Comparison of ENCODE assay signal across 10 cellular contexts in the genomic region with DNA sequence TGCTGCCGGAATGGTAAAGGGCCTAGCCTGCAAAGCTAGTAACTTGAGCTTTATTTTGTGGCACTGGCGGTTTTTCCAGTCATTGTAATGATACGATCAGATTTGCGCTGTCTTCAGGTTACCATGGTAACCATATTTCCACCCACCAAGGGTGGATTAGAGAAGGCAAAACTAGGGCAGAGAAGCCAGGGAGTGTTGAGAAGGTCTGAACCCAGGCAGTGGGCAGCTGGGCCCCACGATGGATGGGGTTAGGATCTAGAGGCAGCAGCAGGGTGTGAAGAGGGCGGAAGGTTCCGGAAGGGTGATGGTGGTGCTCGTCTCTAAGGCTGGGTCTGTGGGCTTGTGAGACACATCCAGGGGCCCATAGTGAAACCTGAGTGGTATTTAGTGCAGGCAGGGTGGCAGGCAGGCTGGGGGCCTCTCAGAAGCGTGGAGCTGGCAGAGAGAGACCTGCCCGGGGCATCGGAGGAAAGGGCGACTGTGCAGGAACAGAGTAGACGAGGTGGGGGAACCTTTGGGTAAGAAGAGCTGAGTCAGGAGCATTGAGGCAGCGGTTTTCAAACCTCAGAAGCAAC.
A peak's percentile ranks its signal among the peaks of the same experiment; 100 is the strongest.
DNase-seq lines count a peak whose midpoint lies in the region; ATAC-seq, FAIRE-seq and TF ChIP-seq lines count a peak whose summit lies in the region.
"Had no signal": no experiment of that assay in that cellular context is flagged by ENCODE, and none has a peak within 500 bp of the region (broad histone marks: within the 10 kb centered on the region; RNA-seq: fewer than 3 reads in every experiment).

No MANE protein-coding gene starts in this region.

- peak; percentile 26 for FAIRE-seq in K562 (lab: Jason Lieb, UNC)

- H3K4me1 ChIP-seq in HAP-1: no peaks in the 10 kb centered on the region
- H3K4me1 ChIP-seq in K562 (replicated peaks in 1 of 2; ENCODE audit: control insufficient read depth in 2 of 2, insufficient read depth in 2 of 2, low read length in 2 of 2): peaks cover 9 to 19% of the 10 kb centered on the region in 2 experiments; a peak in 4 of 5 replicates
- peaks cover 3% of the 10 kb centered on the region for H3K4me1 ChIP-seq in mesenchymal stem cell (ENCODE audit: control insufficient read depth, insufficient read depth, low read depth, low read length)

- H3K27ac ChIP-seq in K562 (ENCODE audit: extremely low read depth, low read depth, low read length): no peak overlapping the region
- H3K27ac ChIP-seq in mesenchymal stem cell (ENCODE audit: low read length, poor library complexity, severe bottlenecking): no peak overlapping the region

- H3K79me1 ChIP-seq in mesenchymal stem cell (replicated peaks; ENCODE audit: low read length, poor library complexity, severe bottlenecking): no peaks in the 10 kb centered on the region

- H2AFZ ChIP-seq in K562 (ENCODE audit: low read depth, low read length): no peak overlapping the region
- no peak overlapping the region for H2AFZ ChIP-seq in mesenchymal stem cell (ENCODE audit: low read depth, low read length)

- H3K27me3 ChIP-seq in HAP-1 (ENCODE audit: low read depth) (no peaks in the 10 kb centered on the region), K562 (ENCODE audit: control insufficient read depth in 2 of 2, insufficient read depth in 2 of 2, low read length in 2 of 2) (no peaks in the 10 kb centered on the region), mesenchymal stem cell (ENCODE audit: control insufficient read depth in 1 of 2, insufficient read depth in 1 of 2, low read length in 2 of 2) (no peaks in the 10 kb centered on the region)

- ATAC-seq in K562 (no peak), HG03571 (IDR thresholded peaks at IDR 0.05; ENCODE audit: unreplicated experiment) (no peak)
- ATAC-seq: mucosa of descending colon had no signal

- no peak overlapping the region for H3K4me3 ChIP-seq in HAP-1
- H3K4me3 ChIP-seq in K562: no peak overlapping the region
- H3K4me3 ChIP-seq in retinal pigment epithelial cell (ENCODE audit: low read length): no peak overlapping the region
- H3K4me3 ChIP-seq in mesenchymal stem cell (ENCODE audit: insufficient read depth in 1 of 2, low read depth in 1 of 2, low read length in 2 of 2): no peak overlapping the region
- H3K4me3 ChIP-seq: mucosa of descending colon had no signal

- no peak for TF ChIP-seq EP300 in K562 (IDR thresholded peaks at IDR 0.05; ENCODE audit: low read length)

- no peak overlapping the region for H3K23ac ChIP-seq in mesenchymal stem cell (ENCODE audit: low read length in 2 of 2)

- H3K9ac ChIP-seq in K562 (ENCODE audit: insufficient read depth in 1 of 2, low read depth in 2 of 2, low read length in 2 of 2) (peak overlapping the region in 1 of 2 experiments; percentile 87; a peak in 2 of 4 replicates), mesenchymal stem cell (ENCODE audit: low read length) (no peak overlapping the region)

- TF ChIP-seq CTCF in K562 (IDR thresholded peaks at IDR 0.05 in 2 of 3, conservative IDR thresholded peaks at IDR 0.05 in 1 of 3; ENCODE audit: insufficient read depth in 2 of 3, low read depth in 1 of 3, low read length in 3 of 3): no peak
- no peak for TF ChIP-seq CTCF in retinal pigment epithelial cell (conservative IDR thresholded peaks at IDR 0.05; ENCODE audit: low read depth, low read length)

- 0 out of 2 replicates have a peak, but pooled peaks cover 3% of the 10 kb centered on the region for H4K20me1 ChIP-seq in K562 (replicated peaks; ENCODE audit: control insufficient read depth, insufficient read depth, low read length)

- H4K8ac ChIP-seq in mesenchymal stem cell (ENCODE audit: low read length): no peak overlapping the region

- in situ Hi-C loops in HAP-1 (cut with MboI; ENCODE audit: low sequenced_read_pairs) (no loop called here), K562 (cut with MboI) (no loop called here)

- no TSS peak for BruUV-seq in K562 (replicated peaks; lab: Mats Ljungman, UMichigan)

- intact Hi-C loops in K562 (cut with micrococcal nuclease): loop anchor here (10.0 kb wide), 1 partner anchor 115 kb away; the partner anchor contains the start of gene GTF2IRD1

- H3K36me3 ChIP-seq in HAP-1 (replicated peaks) (peaks cover 3% of the 10 kb centered on the region; the same call in 1 of the 2 replicates), K562 (ENCODE audit: control insufficient read depth, insufficient read depth, low read length) (peaks cover under 1% of the 10 kb centered on the region; the same call in 1 of the 3 replicates), mesenchymal stem cell (ENCODE audit: control insufficient read depth in 1 of 2, insufficient read depth in 2 of 2, low read depth in 1 of 2, low read length in 2 of 2) (peaks cover 9 to 31% of the 10 kb centered on the region in 2 experiments)

- DNase-seq in HAP-1 (ENCODE audit: low spot score in 2 of 2): peak; percentile 15 to 31
- peak; percentile 5 for DNase-seq in T-helper 9 cell
- peak in 1 of 4 experiments; percentile 24 for DNase-seq in K562 (ENCODE audit: extremely low read depth in 1 of 4, low spot score in 3 of 4)
- peak; percentile 52 for DNase-seq in retinal pigment epithelial cell (ENCODE audit: low read depth)
- DNase-seq in mesenchymal stem cell: no peak
- no peak for DNase-seq in stimulated activated CD8-positive, alpha-beta memory T cell treated with anti-CD3 and anti-CD28 coated beads, Interleukin-4, amount 100 ng/mL, for 48 hours
- no peak for DNase-seq in NCI-H1092 treated with DMSO at 0.1 percent for 48 hours (lab: John Stamatoyannopoulos, UW)
- DNase-seq: HFFc6, mucosa of descending colon had no signal

- H2BK120ac ChIP-seq in mesenchymal stem cell (ENCODE audit: low read depth, low read length): no peak overlapping the region

- CTCF ChIA-PET in K562 (lab: Yijun Ruan, JAX; ENCODE audit: low intra/inter-chr PET ratio): no interaction called here

- H3K9me3 ChIP-seq in HAP-1 (no peaks in the 10 kb centered on the region), K562 (replicated peaks; ENCODE audit: control insufficient read depth, insufficient read depth, low read depth, low read length) (no peaks in the 10 kb centered on the region), mesenchymal stem cell (ENCODE audit: control insufficient read depth, low read length) (no peaks in the 10 kb centered on the region)
- H3K9me3 ChIP-seq: mucosa of descending colon had no signal

- POLR2A ChIA-PET in K562 (lab: Yijun Ruan, JAX): no interaction called here

- 0 out of 2 replicates have a peak overlapping the region, but pooled peaks have one; percentile 1 for H3K4me2 ChIP-seq in K562 (ENCODE audit: insufficient read depth, low read length)
- no peak overlapping the region for H3K4me2 ChIP-seq in mesenchymal stem cell (ENCODE audit: low read length, poor library complexity, severe bottlenecking)

- no peak overlapping the region for H3K18ac ChIP-seq in mesenchymal stem cell (ENCODE audit: low read depth in 1 of 2, low read length in 2 of 2)

- no peak overlapping the region for H2BK5ac ChIP-seq in mesenchymal stem cell (ENCODE audit: low read depth, low read length, poor library complexity, severe bottlenecking)

- no peak for TF ChIP-seq RAD21 in K562 (CRISPR knock-in tag; conservative IDR thresholded peaks at IDR 0.05 in 1 of 2, IDR thresholded peaks at IDR 0.05 in 1 of 2)

- no peaks in the 10 kb centered on the region for H3K79me2 ChIP-seq in K562 (ENCODE audit: control insufficient read depth, insufficient read depth, low read length)

- 64% methylated on average over 14 of the region's 14 CpGs for WGBS in K562 (ENCODE audit: insufficient coverage, low coverage, missing lambda C conversion rate)
- 95% methylated on average over 14 of the region's 14 CpGs for WGBS in mesenchymal stem cell

- no peak overlapping the region for H2AK5ac ChIP-seq in mesenchymal stem cell (ENCODE audit: low read length, severe bottlenecking)

- H3K4ac ChIP-seq in mesenchymal stem cell (ENCODE audit: low read depth in 1 of 2, low read length in 2 of 2): no peak overlapping the region

- H2BK15ac ChIP-seq in mesenchymal stem cell (ENCODE audit: low read depth, poor library complexity, severe bottlenecking): no peak overlapping the region

- no peak overlapping the region for H2BK12ac ChIP-seq in mesenchymal stem cell (ENCODE audit: low read length in 2 of 2)

- H4K91ac ChIP-seq in mesenchymal stem cell (ENCODE audit: low read length): no peak overlapping the region

- no peak overlapping the region for H3K14ac ChIP-seq in mesenchymal stem cell (ENCODE audit: low read length in 2 of 2)

- TF ChIP-seq POLR2A in K562 (conservative IDR thresholded peaks at IDR 0.05): no peak

- H3K9me1 ChIP-seq in K562 (ENCODE audit: control insufficient read depth, insufficient read depth, low read length): no peaks in the 10 kb centered on the region

TF ChIP-seq in K562, 482 proteins besides CTCF, POLR2A, EP300 and RAD21 (continues in another document):
- TF ChIP-seq ZNF316 (IDR thresholded peaks at IDR 0.05) (peak; percentile 64; the same call in 1 of the 2 replicates), ETV1 (tag; conservative IDR thresholded peaks at IDR 0.05; ENCODE audit: low read depth) (no peak), CSDE1 (IDR thresholded peaks at IDR 0.05) (peak in 1 of 2 experiments; percentile 92; a peak in 2 of 4 replicates), GATA2 (CRISPR knock-in tag; IDR thresholded peaks at IDR 0.05) (peak; percentile 35; the same call in 1 of the 2 replicates), RFX1 (IDR thresholded peaks at IDR 0.05) (peak; percentile 98)

Comparison
In these comparisons a context has a peak if more than half of its experiments do, and no peak if none do; other contexts are left out.
1. DNase-seq: peak in HAP-1 (2 of 2), T-helper 9 cell (single experiment) and retinal pigment epithelial cell (single experiment); none in mesenchymal stem cell (single experiment), stimulated activated CD8-positive, alpha-beta memory T cell treated with anti-CD3 and anti-CD28 coated beads, Interleukin-4, amount 100 ng/mL, for 48 hours (single experiment) and NCI-H1092 treated with DMSO at 0.1 percent for 48 hours (single experiment).